Comparison of ENCODE assay signal across 1 cellular context in the genomic region with DNA sequence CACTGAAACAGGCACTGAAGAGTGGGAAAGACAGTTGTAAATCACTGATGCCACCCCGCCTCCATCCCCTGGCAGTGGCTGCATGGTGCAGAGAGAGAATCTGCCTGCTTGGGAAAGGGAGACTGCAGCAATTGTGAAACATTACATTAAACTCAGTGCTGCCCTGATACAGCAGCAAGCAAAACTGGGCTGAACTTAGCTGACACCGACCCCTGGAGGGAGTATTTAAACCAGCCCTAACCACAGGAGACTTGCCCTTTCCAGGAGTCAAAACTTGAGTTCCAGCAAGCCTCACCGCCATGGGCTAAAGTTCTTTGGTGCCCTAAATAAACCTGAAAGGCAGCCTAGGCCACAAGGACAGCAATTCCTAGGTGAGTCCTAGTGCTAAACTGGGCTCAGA.
TF ChIP-seq lines count a peak whose summit lies in the region.

No MANE protein-coding gene starts in this region.

TF ChIP-seq in H1, 55 proteins besides CTCF, POLR2A, EP300 and RAD21:
- TF ChIP-seq GABPA (IDR thresholded peaks at IDR 0.05; ENCODE audit: borderline replicate concordance, insufficient read depth, low read length) (no peak), SIRT6 (IDR thresholded peaks at IDR 0.05; ENCODE audit: low read length) (no peak), JUND (IDR thresholded peaks at IDR 0.05; ENCODE audit: low read length) (no peak), YY1 (IDR thresholded peaks at IDR 0.05; ENCODE audit: low read depth, low read length) (no peak), SP2 (IDR thresholded peaks at IDR 0.05; ENCODE audit: low read length) (no peak), CBX8 (IDR thresholded peaks at IDR 0.05; ENCODE audit: borderline replicate concordance, low read depth, low read length) (no peak), SRF (IDR thresholded peaks at IDR 0.05; ENCODE audit: low read depth, low read length) (no peak), PHF8 (conservative IDR thresholded peaks at IDR 0.05; ENCODE audit: low read depth, low read length) (no peak), HDAC6 (IDR thresholded peaks at IDR 0.05; ENCODE audit: low read depth, low read length) (no peak), TEAD4 (IDR thresholded peaks at IDR 0.05; ENCODE audit: low read depth, low read length) (no peak), CHD2 (IDR thresholded peaks at IDR 0.05; ENCODE audit: low read length) (no peak), HDAC2 (IDR thresholded peaks at IDR 0.05; ENCODE audit: borderline replicate concordance in 1 of 2, low read depth in 2 of 2, low read length in 2 of 2) (no peak), GTF2F1 (IDR thresholded peaks at IDR 0.05; ENCODE audit: borderline replicate concordance, low read depth, low read length) (no peak)
- TF ChIP-seq, protein P1, sequence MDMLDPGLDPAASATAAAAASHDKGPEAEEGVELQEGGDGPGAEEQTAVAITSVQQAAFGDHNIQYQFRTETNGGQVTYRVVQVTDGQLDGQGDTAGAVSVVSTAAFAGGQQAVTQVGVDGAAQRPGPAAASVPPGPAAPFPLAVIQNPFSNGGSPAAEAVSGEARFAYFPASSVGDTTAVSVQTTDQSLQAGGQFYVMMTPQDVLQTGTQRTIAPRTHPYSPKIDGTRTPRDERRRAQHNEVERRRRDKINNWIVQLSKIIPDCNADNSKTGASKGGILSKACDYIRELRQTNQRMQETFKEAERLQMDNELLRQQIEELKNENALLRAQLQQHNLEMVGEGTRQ (IDR thresholded peaks at IDR 0.05; ENCODE audit: low read length), result no peak
TF ChIP-seq in H1: peak in this region for 0.
